ENCODE assay signal across 14 cellular contexts in genomic region chr18:35862115-35862640, GRCh38.
DNase-seq lines count a peak whose midpoint lies in the region; ATAC-seq, FAIRE-seq and TF ChIP-seq lines count a peak whose summit lies in the region.
"Had no signal": no experiment of that assay in that cellular context is flagged by ENCODE, and none has a peak within 500 bp of the region (broad histone marks: within the 10 kb centered on the region; RNA-seq: fewer than 3 reads in every experiment).

No MANE protein-coding gene starts in this region.

- no peaks in the 10 kb centered on the region for H3K36me3 Mint-ChIP-seq in astrocyte (ENCODE audit: low read depth, unreplicated experiment)

- H3K9me3 ChIP-seq in astrocyte (ENCODE audit: insufficient read depth, low read depth, low read length): no peaks in the 10 kb centered on the region
- H3K9me3 ChIP-seq in keratinocyte (ENCODE audit: control insufficient read depth, low read depth, low read length): no peaks in the 10 kb centered on the region

- peaks cover 5% of the 10 kb centered on the region for H3K9me3 Mint-ChIP-seq in astrocyte (ENCODE audit: unreplicated experiment)

- peaks cover 24% of the 10 kb centered on the region for H3K4me1 Mint-ChIP-seq in astrocyte (ENCODE audit: low read depth, unreplicated experiment)

- H3K4me2 ChIP-seq in astrocyte (ENCODE audit: low read length) (peak overlapping the region; percentile 64), keratinocyte (ENCODE audit: control insufficient read depth, extremely low read depth, insufficient read depth, low read depth, low read length) (peak overlapping the region; percentile 22)

- H3K27me3 ChIP-seq in astrocyte (ENCODE audit: insufficient read depth, low read length) (no peaks in the 10 kb centered on the region), keratinocyte (ENCODE audit: control insufficient read depth, extremely low read depth, insufficient read depth, low read length) (no peaks in the 10 kb centered on the region)

- peaks cover 2% of the 10 kb centered on the region for H3K27me3 Mint-ChIP-seq in astrocyte (ENCODE audit: low read depth, unreplicated experiment)

- H3K36me3 ChIP-seq in astrocyte (ENCODE audit: insufficient read depth, low read length) (no peaks in the 10 kb centered on the region), keratinocyte (ENCODE audit: control insufficient read depth in 2 of 2, extremely low read depth in 1 of 2, insufficient read depth in 2 of 2, low read length in 2 of 2) (no peaks in the 10 kb centered on the region)

- no peaks in the 10 kb centered on the region for H4K20me1 ChIP-seq in astrocyte (ENCODE audit: insufficient read depth, low read length)
- H4K20me1 ChIP-seq in keratinocyte (ENCODE audit: control insufficient read depth, extremely low read depth, insufficient read depth, low read length): no peaks in the 10 kb centered on the region

- H3K79me2 ChIP-seq in astrocyte (ENCODE audit: insufficient read depth, low read length): no peaks in the 10 kb centered on the region
- H3K79me2 ChIP-seq in keratinocyte (ENCODE audit: control insufficient read depth, insufficient read depth, low read length): no peaks in the 10 kb centered on the region

- DNase-seq in GM12865 (ENCODE audit: low read depth) (peak; percentile 13), astrocyte (ENCODE audit: low read depth) (peak; percentile 10), keratinocyte (ENCODE audit: low read depth, low spot score) (no peak), germinal center (ENCODE audit: low spot score) (no peak), NCI-H748 treated with DMSO at 0.1 percent for 48 hours (lab: John Stamatoyannopoulos, UW) (no peak)
- no peak for DNase-seq in stimulated activated CD4-positive, alpha-beta T cell treated with anti-CD3 and anti-CD28 coated beads, Interleukin-4, amount 100 ng/mL, for 24 hours
- DNase-seq: activated CD4-positive, alpha-beta T cell treated with anti-CD3 and anti-CD28 coated beads, Interleukin-2, amount 50 U/mL, for 1 hour; DND-41; kidney; NCI-H1436; NCI-H774 had no signal

- H3K4me3 Mint-ChIP-seq in astrocyte (ENCODE audit: unreplicated experiment): no peak overlapping the region
- H3K4me3 Mint-ChIP-seq: neural crest cell had no signal

- FAIRE-seq in astrocyte (lab: Jason Lieb, UNC): no peak
- FAIRE-seq in keratinocyte (lab: Jason Lieb, UNC): peak; percentile 13
- FAIRE-seq: kidney had no signal

- peaks cover 9% of the 10 kb centered on the region for H3K4me1 ChIP-seq in astrocyte (ENCODE audit: insufficient read depth, low read length)
- peaks cover 10% of the 10 kb centered on the region for H3K4me1 ChIP-seq in keratinocyte (ENCODE audit: control insufficient read depth, extremely low read depth, insufficient read depth, low read length)

- H3K4me3 ChIP-seq in GM12865 (ENCODE audit: low read depth, low read length): no peak overlapping the region
- H3K4me3 ChIP-seq in astrocyte (ENCODE audit: insufficient read depth, low read depth, low read length): no peak overlapping the region
- H3K4me3 ChIP-seq in keratinocyte (ENCODE audit: control insufficient read depth in 2 of 3, extremely low read depth in 1 of 3, insufficient read depth in 2 of 3, low read depth in 1 of 3, low read length in 3 of 3): no peak overlapping the region

- H2AFZ ChIP-seq in astrocyte (ENCODE audit: low read depth, low read length): no peak overlapping the region
- peak overlapping the region; percentile 86 for H2AFZ ChIP-seq in keratinocyte (ENCODE audit: control insufficient read depth, low read length)

- H3K27ac ChIP-seq in astrocyte (ENCODE audit: low read depth, low read length) (peak overlapping the region; percentile 35), keratinocyte (ENCODE audit: control insufficient read depth, insufficient read depth, low read length) (no peak overlapping the region)

- H3K9me1 ChIP-seq in keratinocyte (ENCODE audit: control insufficient read depth, extremely low read depth, insufficient read depth, low read length): no peaks in the 10 kb centered on the region

- peak; percentile 17 for ATAC-seq in HG02870 (IDR thresholded peaks at IDR 0.05; ENCODE audit: unreplicated experiment)
- ATAC-seq in HG03108 (IDR thresholded peaks at IDR 0.05; ENCODE audit: unreplicated experiment): no peak

- dilution Hi-C loops in keratinocyte (cut with MboI; ENCODE audit: extremely low pct_ligation_motif_present, low sequenced_read_pairs): no loop called here

- H3K9ac ChIP-seq in astrocyte (ENCODE audit: low read length) (no peak overlapping the region), keratinocyte (ENCODE audit: control insufficient read depth, extremely low read depth, insufficient read depth, low read length) (no peak overlapping the region)

- TF ChIP-seq CTCF in GM12865 (IDR thresholded peaks at IDR 0.05; ENCODE audit: insufficient read depth, low read depth, low read length, missing control alignments): no peak
- no peak for TF ChIP-seq CTCF in astrocyte (IDR thresholded peaks at IDR 0.05; ENCODE audit: insufficient read depth, low read depth, low read length)
- TF ChIP-seq CTCF in keratinocyte (optimal IDR thresholded peaks at IDR 0.05 in 1 of 3, IDR thresholded peaks at IDR 0.05 in 1 of 3, conservative IDR thresholded peaks at IDR 0.05 in 1 of 3; ENCODE audit: extremely low read depth in 1 of 3, insufficient read depth in 2 of 3, low read length in 3 of 3): no peak

- H3K27ac Mint-ChIP-seq in astrocyte (ENCODE audit: unreplicated experiment): peak overlapping the region; percentile 83

Comparison
In these comparisons a context has a peak if more than half of its experiments do, and no peak if none do; other contexts are left out.
1. DNase-seq: peak in GM12865 (single experiment) and astrocyte (single experiment); none in keratinocyte (single experiment), germinal center (single experiment), NCI-H748 treated with DMSO at 0.1 percent for 48 hours (single experiment) and stimulated activated CD4-positive, alpha-beta T cell treated with anti-CD3 and anti-CD28 coated beads, Interleukin-4, amount 100 ng/mL, for 24 hours (single experiment).